ENCODE assay signal across 19 cellular contexts in genomic region chr2:122753341-122753740, GRCh38.
"Had no signal": no experiment of that assay in that cellular context is flagged by ENCODE, and none has a peak within 500 bp of the region (broad histone marks: within the 10 kb centered on the region; RNA-seq: fewer than 3 reads in every experiment).

No MANE protein-coding gene starts in this region.

- H3K36me3 ChIP-seq: esophagus muscularis mucosa, right atrium auricular region, suprapubic skin, thyroid gland, uterus had no signal

- H3K4me1 ChIP-seq: esophagus muscularis mucosa, right atrium auricular region, suprapubic skin, thyroid gland, uterus had no signal

- FAIRE-seq: colon had no signal

- H3K9me3 ChIP-seq: esophagus muscularis mucosa, right atrium auricular region, suprapubic skin, thyroid gland, uterus had no signal

- ATAC-seq: effector memory CD8-positive, alpha-beta T cell; stimulated activated effector memory CD8-positive, alpha-beta T cell treated with anti-CD3 and anti-CD28 coated beads, Interleukin-12 subunit alpha, Interleukin-12 subunit beta, amount 100 ng/mL, for 72 hours; stimulated activated naive CD8-positive, alpha-beta T cell treated with anti-CD3 and anti-CD28 coated beads, Interleukin-15, Interleukin-2, amounts not matched to agents 100 U/mL and 50 U/mL, for 24 hours had no signal

- H3K27me3 ChIP-seq: esophagus muscularis mucosa, hepatocyte, right atrium auricular region, suprapubic skin, thyroid gland, uterus had no signal

- DNase-seq: effector memory CD8-positive, alpha-beta T cell; foreskin fibroblast; kidney glomerular epithelial cell; mesendoderm; naive B cell; posterior cingulate gyrus; small intestine; stimulated activated CD4-positive, alpha-beta T cell treated with anti-CD3 and anti-CD28 coated beads, Interleukin-2, amount 100 ng/mL, for 48 hours; stimulated activated CD8-positive, alpha-beta memory T cell treated with anti-CD3 and anti-CD28 coated beads, Interleukin-4, amount 100 ng/mL, for 48 hours; stimulated activated naive CD8-positive, alpha-beta T cell treated with anti-CD3 and anti-CD28 coated beads, Interleukin-15, Interleukin-2, amounts not matched to agents 100 U/mL and 50 U/mL, for 24 hours; thyroid gland; uterus had no signal

- H3K4me3 ChIP-seq: esophagus muscularis mucosa, hepatocyte, right atrium auricular region, suprapubic skin, thyroid gland, uterus had no signal

- H3K27ac ChIP-seq: epithelial cell of prostate, esophagus muscularis mucosa, hepatocyte, right atrium auricular region, suprapubic skin, thyroid gland, uterus had no signal
